Comparison of ENCODE assay signal across 12 cellular contexts in the genomic region with DNA sequence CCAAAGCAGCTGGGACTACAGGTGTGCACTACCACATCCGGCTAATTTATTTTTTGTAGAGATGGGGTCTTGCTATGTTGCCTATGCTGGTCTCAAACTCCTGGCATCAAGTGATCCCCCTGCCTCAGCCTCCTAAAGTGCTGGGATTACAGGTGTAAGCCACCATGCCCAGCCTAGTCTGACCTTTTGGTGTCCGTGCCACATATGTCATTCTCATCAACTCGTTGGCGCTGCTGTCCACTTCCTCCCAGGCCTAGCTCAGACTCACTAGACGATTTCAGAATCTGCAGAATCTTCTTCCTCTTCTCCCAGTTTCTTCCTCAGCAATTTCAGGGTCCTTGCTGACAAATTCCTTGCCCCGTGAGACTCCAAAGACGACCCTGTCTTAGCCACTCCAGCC.
"Had no signal": no experiment of that assay in that cellular context is flagged by ENCODE, and none has a peak within 500 bp of the region (broad histone marks: within the 10 kb centered on the region; RNA-seq: fewer than 3 reads in every experiment).

No MANE protein-coding gene starts in this region.

- H3K27me3 Mint-ChIP-seq: activated CD4-positive, alpha-beta T cell treated with anti-CD3 and anti-CD28 coated beads, Interleukin-2, amount 10 ng/mL, durations not matched to agents 7 days and 5 days; naive thymus-derived CD4-positive, alpha-beta T cell; stimulated activated naive CD8-positive, alpha-beta T cell treated with anti-CD3 and anti-CD28 coated beads, Interleukin-15, Interleukin-2, amounts not matched to agents 100 ng/mL and 50 ng/mL, for 24 hours had no signal

- H3K36me3 ChIP-seq: adrenal gland had no signal

- ATAC-seq: left colon; naive thymus-derived CD4-positive, alpha-beta T cell; right cardiac atrium had no signal

- H3K9me3 ChIP-seq: adrenal gland had no signal

- H3K4me3 ChIP-seq: adrenal gland had no signal

- DNase-seq: activated CD4-positive, alpha-beta T cell treated with anti-CD3 and anti-CD28 coated beads, Interleukin-2, amount 10 ng/mL, durations not matched to agents 7 days and 5 days; activated naive CD4-positive, alpha-beta T cell treated with Interleukin-2 at 50 U/mL for 16 hours; central memory CD4-positive, alpha-beta T cell; erythroblast; right cardiac atrium; stimulated activated CD4-positive, alpha-beta T cell treated with anti-CD3 and anti-CD28 coated beads, Interleukin-2, amount 100 ng/mL, for 24 hours; T1000 had no signal

- H3K27ac ChIP-seq: adrenal gland, VCaP had no signal

- H3K4me3 Mint-ChIP-seq: activated CD4-positive, alpha-beta T cell treated with anti-CD3 and anti-CD28 coated beads, Interleukin-2, amount 10 ng/mL, durations not matched to agents 7 days and 5 days; naive thymus-derived CD4-positive, alpha-beta T cell; stimulated activated naive CD8-positive, alpha-beta T cell treated with anti-CD3 and anti-CD28 coated beads, Interleukin-15, Interleukin-2, amounts not matched to agents 100 ng/mL and 50 ng/mL, for 24 hours had no signal

- H3K27ac Mint-ChIP-seq: stimulated activated naive CD8-positive, alpha-beta T cell treated with anti-CD3 and anti-CD28 coated beads, Interleukin-15, Interleukin-2, amounts not matched to agents 100 ng/mL and 50 ng/mL, for 24 hours had no signal
